Comparison of ENCODE assay signal across 7 cellular contexts in the genomic region with DNA sequence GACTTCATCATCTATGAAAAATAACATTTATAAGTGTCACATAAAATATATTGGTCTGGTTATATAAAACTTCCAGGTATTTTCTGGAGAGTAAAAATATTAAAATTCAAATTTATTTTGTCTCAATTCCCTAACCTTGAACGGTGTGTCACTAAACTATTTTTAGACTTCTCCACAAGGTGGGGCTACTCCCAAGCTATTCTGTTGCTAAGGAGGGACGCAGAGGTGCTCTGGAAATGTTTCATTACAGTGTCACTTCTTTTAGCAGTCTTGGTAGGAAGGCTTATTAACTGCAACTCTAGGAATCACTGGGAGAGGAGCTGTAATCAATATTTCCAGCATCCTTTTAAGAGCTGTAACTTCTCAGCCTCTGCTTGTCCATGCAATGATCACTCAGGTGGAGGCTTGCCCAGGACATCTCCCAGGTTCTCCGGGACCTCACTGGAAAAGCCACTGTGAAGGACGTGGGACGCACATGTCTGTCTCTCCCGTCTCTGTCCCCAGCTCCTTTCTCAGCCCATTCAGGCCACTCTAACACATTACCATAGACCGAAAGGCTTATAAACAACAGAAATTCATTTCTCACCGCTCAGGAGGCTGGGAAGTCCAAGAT. TPM values are rescaled to one million over a fixed set of nuclear protein-coding genes. Genes with fewer than 3 reads are reported as not detected.
DNase-seq lines count a peak whose midpoint lies in the region; ATAC-seq and TF ChIP-seq lines count a peak whose summit lies in the region.

No MANE protein-coding gene starts in this region.

- TF ChIP-seq CTCF in MCF 10A (IDR thresholded peaks at IDR 0.05; ENCODE audit: unreplicated experiment) (peak; percentile 44), mesothelial cell of epicardium (IDR thresholded peaks at IDR 0.05; ENCODE audit: unreplicated experiment) (peak; percentile 55)

- BruUV-seq in MCF 10A (replicated peaks; lab: Mats Ljungman, UMichigan) = no TSS peak

- H3K27me3 Mint-ChIP-seq in MCF 10A (ENCODE audit: insufficient read depth, unreplicated experiment) (peaks cover 10% of the 10 kb centered on the region), mesothelial cell of epicardium (ENCODE audit: low read depth) (peaks cover 9% of the 10 kb centered on the region)

- H3K27ac Mint-ChIP-seq in MCF 10A (ENCODE audit: low read depth, unreplicated experiment) (no peak overlapping the region), mesothelial cell of epicardium (no peak overlapping the region)

- ATAC-seq in GM21367 (IDR thresholded peaks at IDR 0.05; ENCODE audit: unreplicated experiment) = no peak

- H3K36me3 Mint-ChIP-seq in MCF 10A (ENCODE audit: insufficient read depth, unreplicated experiment) = no peaks in the 10 kb centered on the region
- H3K36me3 Mint-ChIP-seq in mesothelial cell of epicardium = no peaks in the 10 kb centered on the region

- H3K9me3 Mint-ChIP-seq in MCF 10A (ENCODE audit: unreplicated experiment) (no peaks in the 10 kb centered on the region), mesothelial cell of epicardium (no peaks in the 10 kb centered on the region)

- DNase-seq in H4 (ENCODE audit: low spot score) (peak; percentile 70), NCI-H2171 (lab: John Stamatoyannopoulos, UW) (peak; percentile 51), MCF 10A (ENCODE audit: unreplicated experiment) (peak; percentile 64), mesothelial cell of epicardium (ENCODE audit: low spot score in 2 of 2, unreplicated experiment in 2 of 2) (no peak), islet precursor cell (no peak), anterior cingulate cortex (lab: John Stamatoyannopoulos, UW) (no peak)

- CTCF ChIA-PET in MCF 10A (lab: Yijun Ruan, JAX) = interaction anchor here (0.6 to 2.2 kb wide), 19 partner anchors 9 to 1926 kb away, joined by 3 to 18 read pairs (median 4); no protein-coding TSS in a partner anchor

- intact Hi-C loops in MCF 10A (cut with micrococcal nuclease) = loop anchor here (1.0 to 2.0 kb wide), 2 partner anchors 671 to 1038 kb away; no protein-coding TSS in a partner anchor

- H3K4me3 Mint-ChIP-seq in MCF 10A (ENCODE audit: unreplicated experiment) = no peak overlapping the region
- H3K4me3 Mint-ChIP-seq in mesothelial cell of epicardium = no peak overlapping the region

- H3K4me1 Mint-ChIP-seq in MCF 10A (ENCODE audit: insufficient read depth, unreplicated experiment) (no peaks in the 10 kb centered on the region), mesothelial cell of epicardium (no peaks in the 10 kb centered on the region)

- POLR2A ChIA-PET in MCF 10A (lab: Yijun Ruan, JAX) = interaction anchor here (1.0 kb wide), 1 partner anchor 212 kb away, joined by 4 read pairs; no protein-coding TSS in a partner anchor

RNA-seq across cellular contexts. Expression of gene DNAH5, which starts 32.5 kb away (rescaled TPM):
- 1.5 TPM in 2 replicates for total RNA-seq in H4 (2014; rRNA removed; shearing (Covaris generic))
- total RNA-seq in MCF 10A (2022) (0.05 and 0.07 TPM in 2 replicates), mesothelial cell of epicardium (0.34 to 0.54 TPM (median 0.38 TPM) in 3 replicates)

Comparison
In these comparisons a context has a peak if more than half of its experiments do, and no peak if none do; other contexts are left out.
1. DNase-seq: peak in H4 (single experiment), NCI-H2171 (single experiment) and MCF 10A (single experiment); none in mesothelial cell of epicardium (0 of 2), islet precursor cell (single experiment) and anterior cingulate cortex (0 of 58).